Comparison of ENCODE assay signal across 15 cellular contexts in the genomic region with DNA sequence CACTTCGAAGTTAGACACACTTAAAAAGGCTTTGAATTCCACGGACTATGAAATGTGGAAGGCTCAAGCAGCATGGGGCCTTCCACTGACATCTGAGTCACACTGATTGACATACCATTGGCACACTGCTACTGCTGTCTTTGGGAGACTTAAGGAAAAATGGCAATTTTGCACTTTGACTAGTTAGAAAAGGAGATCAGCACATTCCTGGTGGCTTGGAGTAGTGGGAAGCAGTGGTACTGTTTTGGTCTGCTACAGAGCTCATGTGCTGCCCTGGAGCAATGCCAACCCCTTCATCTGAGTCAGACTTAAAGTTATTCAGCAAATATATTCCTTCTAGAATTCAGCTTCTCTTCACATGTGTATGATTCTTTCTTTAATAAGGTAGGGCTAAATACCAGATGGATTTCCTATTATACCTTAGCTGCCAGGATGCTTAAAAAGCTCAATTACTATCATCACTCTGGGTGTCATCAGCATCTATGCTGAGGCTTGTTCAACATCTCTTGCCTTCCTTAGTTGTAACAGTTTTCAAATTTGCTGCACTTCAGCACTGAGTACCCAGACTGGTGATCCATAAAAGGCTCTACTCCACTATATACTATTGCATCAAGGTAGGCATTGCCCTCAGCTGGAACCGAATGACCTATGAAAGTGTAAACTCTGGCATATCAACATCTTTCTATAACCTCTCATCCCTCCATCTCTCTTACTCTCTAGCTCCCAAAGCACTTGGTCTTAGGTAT. TPM values are rescaled to one million over a fixed set of nuclear protein-coding genes. Genes with fewer than 3 reads are reported as not detected.
A peak's percentile ranks its signal among the peaks of the same experiment; 100 is the strongest.
DNase-seq lines count a peak whose midpoint lies in the region; ATAC-seq and TF ChIP-seq lines count a peak whose summit lies in the region.
"Had no signal": no experiment of that assay in that cellular context is flagged by ENCODE, and none has a peak within 500 bp of the region (broad histone marks: within the 10 kb centered on the region; RNA-seq: fewer than 3 reads in every experiment).

No MANE protein-coding gene starts in this region.

- no peak overlapping the region for H3K9ac ChIP-seq in SK-N-SH

- whole genome bisulfite sequencing in SK-N-SH (ENCODE audit: low lambda C conversion rate) = 24% methylated on average over 3 of the region's 3 CpGs

- TF ChIP-seq CTCF in SK-N-SH (IDR thresholded peaks at IDR 0.05) = no peak
- TF ChIP-seq CTCF in fibroblast of pulmonary artery (IDR thresholded peaks at IDR 0.05; ENCODE audit: low read length, missing control alignments) = no peak
- TF ChIP-seq CTCF in retinal pigment epithelial cell (conservative IDR thresholded peaks at IDR 0.05; ENCODE audit: low read depth, low read length) = no peak

- no peak overlapping the region for H3K27ac ChIP-seq in SK-N-SH (ENCODE audit: low read depth in 2 of 2, low read length in 1 of 2)
- H3K27ac ChIP-seq: PC-9 had no signal

- POLR2A ChIA-PET in SK-N-SH (lab: Yijun Ruan, JAX) = interaction anchor here (1.1 kb wide), 1 partner anchor 23 kb away, joined by 3 read pairs; no protein-coding TSS in a partner anchor

- no peaks in the 10 kb centered on the region for H4K20me1 ChIP-seq in SK-N-SH (ENCODE audit: insufficient read depth)

- no peaks in the 10 kb centered on the region for H3K36me3 ChIP-seq in SK-N-SH (replicated peaks in 1 of 2; ENCODE audit: control insufficient read depth in 1 of 2, insufficient read depth in 2 of 2, low read length in 1 of 2)

- ATAC-seq in GM21576 (IDR thresholded peaks at IDR 0.05; ENCODE audit: unreplicated experiment) = no peak
- ATAC-seq: natural killer cell had no signal

- no peak for TF ChIP-seq RAD21 in SK-N-SH (IDR thresholded peaks at IDR 0.05; ENCODE audit: low read length)

- no peaks in the 10 kb centered on the region for H3F3A ChIP-seq in SK-N-SH (replicated peaks; ENCODE audit: insufficient read depth)

- no peak overlapping the region for H3K4me2 ChIP-seq in SK-N-SH
- H3K4me2 ChIP-seq: PC-9 had no signal

- H3K4me3 ChIP-seq in SK-N-SH (ENCODE audit: low read depth in 2 of 2, low read length in 1 of 2) (no peak overlapping the region), fibroblast of pulmonary artery (replicated peaks; ENCODE audit: low read depth, low read length) (no peak overlapping the region), retinal pigment epithelial cell (ENCODE audit: low read length) (no peak overlapping the region)
- H3K4me3 ChIP-seq: PC-9 had no signal

- H3K79me2 ChIP-seq in SK-N-SH (ENCODE audit: insufficient read depth) = no peaks in the 10 kb centered on the region

- no peaks in the 10 kb centered on the region for H3K4me1 ChIP-seq in SK-N-SH (ENCODE audit: control insufficient read depth in 1 of 2, insufficient read depth in 2 of 2, low read depth in 1 of 2, low read length in 1 of 2)

- no peak for TF ChIP-seq EP300 in SK-N-SH (IDR thresholded peaks at IDR 0.05; ENCODE audit: borderline replicate concordance in 1 of 2, low read depth in 1 of 2, low read length in 1 of 2)

- DNase-seq in EL (peak; percentile 85), SK-N-SH (no peak), fibroblast of pulmonary artery (ENCODE audit: low read depth) (peak; percentile 83), retinal pigment epithelial cell (ENCODE audit: low read depth) (peak; percentile 98), cortex of kidney (lab: John Stamatoyannopoulos, UW) (no peak), KG1 (lab: John Stamatoyannopoulos, UW) (no peak), middle frontal gyrus (ENCODE audit: extremely low spot score, low spot score) (no peak)
- DNase-seq: effector CD4-positive, alpha-beta T cell; Karpas-422; natural killer cell; NCI-H2171; PC-9; stimulated activated CD8-positive, alpha-beta memory T cell treated with anti-CD3 and anti-CD28 coated beads, Interleukin-4, amount 100 ng/mL, for 48 hours; T-helper 9 cell had no signal

- H3K27me3 ChIP-seq in SK-N-SH (ENCODE audit: insufficient read depth) = no peaks in the 10 kb centered on the region

- CTCF ChIA-PET in SK-N-SH (lab: Yijun Ruan, JAX) = no interaction called here

- no peaks in the 10 kb centered on the region for H3K9me2 ChIP-seq in SK-N-SH

- H3K9me3 ChIP-seq in SK-N-SH = no peaks in the 10 kb centered on the region

- H2AFZ ChIP-seq in SK-N-SH (ENCODE audit: low read depth) = no peak overlapping the region
- H2AFZ ChIP-seq: PC-9 had no signal

TF ChIP-seq in SK-N-SH, 30 proteins besides CTCF, POLR2A, EP300 and RAD21:
- TF ChIP-seq, protein P1, sequence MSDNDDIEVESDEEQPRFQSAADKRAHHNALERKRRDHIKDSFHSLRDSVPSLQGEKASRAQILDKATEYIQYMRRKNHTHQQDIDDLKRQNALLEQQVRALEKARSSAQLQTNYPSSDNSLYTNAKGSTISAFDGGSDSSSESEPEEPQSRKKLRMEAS (IDR thresholded peaks at IDR 0.05; ENCODE audit: low read depth) = peak; percentile 68
- TF ChIP-seq GATA2 (CRISPR knock-in tag; IDR thresholded peaks at IDR 0.05) (no peak), MEF2A (IDR thresholded peaks at IDR 0.05; ENCODE audit: borderline replicate concordance, low read depth) (no peak), SIN3A (IDR thresholded peaks at IDR 0.05; ENCODE audit: borderline replicate concordance, low read depth, low read length) (no peak), FOXJ3 (CRISPR knock-in tag; IDR thresholded peaks at IDR 0.05) (no peak), JUND (IDR thresholded peaks at IDR 0.05) (peak; percentile 12; the same call in 1 of the 2 replicates), FOSL2 (IDR thresholded peaks at IDR 0.05; ENCODE audit: borderline replicate concordance, low read depth) (peak; percentile 49; the same call in 1 of the 2 replicates), SMC3 (IDR thresholded peaks at IDR 0.05; ENCODE audit: low read depth, low read length) (no peak), RCOR1 (IDR thresholded peaks at IDR 0.05; ENCODE audit: low read length) (no peak), TAF1 (IDR thresholded peaks at IDR 0.05; ENCODE audit: borderline replicate concordance, low read depth, low read length) (no peak), FOXM1 (IDR thresholded peaks at IDR 0.05; ENCODE audit: low read depth) (no peak), NFIC (IDR thresholded peaks at IDR 0.05; ENCODE audit: borderline replicate concordance) (peak; percentile 78), TEAD4 (IDR thresholded peaks at IDR 0.05; ENCODE audit: borderline replicate concordance, insufficient read depth) (no peak), NRF1 (IDR thresholded peaks at IDR 0.05; ENCODE audit: low read depth, low read length) (no peak)
- TF ChIP-seq, protein P2, sequence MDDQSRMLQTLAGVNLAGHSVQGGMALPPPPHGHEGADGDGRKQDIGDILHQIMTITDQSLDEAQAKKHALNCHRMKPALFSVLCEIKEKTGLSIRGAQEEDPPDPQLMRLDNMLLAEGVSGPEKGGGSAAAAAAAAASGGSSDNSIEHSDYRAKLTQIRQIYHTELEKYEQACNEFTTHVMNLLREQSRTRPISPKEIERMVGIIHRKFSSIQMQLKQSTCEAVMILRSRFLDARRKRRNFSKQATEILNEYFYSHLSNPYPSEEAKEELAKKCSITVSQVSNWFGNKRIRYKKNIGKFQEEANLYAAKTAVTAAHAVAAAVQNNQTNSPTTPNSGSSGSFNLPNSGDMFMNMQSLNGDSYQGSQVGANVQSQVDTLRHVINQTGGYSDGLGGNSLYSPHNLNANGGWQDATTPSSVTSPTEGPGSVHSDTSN (IDR thresholded peaks at IDR 0.05) = peak; percentile 59
- TF ChIP-seq, protein P3, sequence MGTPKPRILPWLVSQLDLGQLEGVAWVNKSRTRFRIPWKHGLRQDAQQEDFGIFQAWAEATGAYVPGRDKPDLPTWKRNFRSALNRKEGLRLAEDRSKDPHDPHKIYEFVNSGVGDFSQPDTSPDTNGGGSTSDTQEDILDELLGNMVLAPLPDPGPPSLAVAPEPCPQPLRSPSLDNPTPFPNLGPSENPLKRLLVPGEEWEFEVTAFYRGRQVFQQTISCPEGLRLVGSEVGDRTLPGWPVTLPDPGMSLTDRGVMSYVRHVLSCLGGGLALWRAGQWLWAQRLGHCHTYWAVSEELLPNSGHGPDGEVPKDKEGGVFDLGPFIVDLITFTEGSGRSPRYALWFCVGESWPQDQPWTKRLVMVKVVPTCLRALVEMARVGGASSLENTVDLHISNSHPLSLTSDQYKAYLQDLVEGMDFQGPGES (IDR thresholded peaks at IDR 0.05; ENCODE audit: low read depth, low read length) = no peak
- TF ChIP-seq, protein P4, sequence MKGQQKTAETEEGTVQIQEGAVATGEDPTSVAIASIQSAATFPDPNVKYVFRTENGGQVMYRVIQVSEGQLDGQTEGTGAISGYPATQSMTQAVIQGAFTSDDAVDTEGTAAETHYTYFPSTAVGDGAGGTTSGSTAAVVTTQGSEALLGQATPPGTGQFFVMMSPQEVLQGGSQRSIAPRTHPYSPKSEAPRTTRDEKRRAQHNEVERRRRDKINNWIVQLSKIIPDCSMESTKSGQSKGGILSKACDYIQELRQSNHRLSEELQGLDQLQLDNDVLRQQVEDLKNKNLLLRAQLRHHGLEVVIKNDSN (IDR thresholded peaks at IDR 0.05; ENCODE audit: borderline replicate concordance, low read depth) = no peak

RNA-seq across cellular contexts. Expression of a gene that starts 42.3 kb away (rescaled TPM):
- 26.4 and 35.2 TPM in 2 replicates for polyA plus RNA-seq in SK-N-SH (2012; rRNA removed)
- 42.3 and 56.5 TPM in 2 replicates for polyA plus RNA-seq in SK-N-SH (2012; cell fraction: cytosol; rRNA removed)
- 8.4 and 15.1 TPM in 2 replicates for polyA plus RNA-seq in SK-N-SH (2012; cell fraction: nucleus; rRNA removed)

Comparison
In these comparisons a context has a peak if more than half of its experiments do, and no peak if none do; other contexts are left out.
1. DNase-seq: peak in EL (single experiment), fibroblast of pulmonary artery (single experiment) and retinal pigment epithelial cell (single experiment); none in SK-N-SH (single experiment), cortex of kidney (single experiment), KG1 (single experiment) and middle frontal gyrus (single experiment).